8 cellular contexts compared by ENCODE assay signal in genomic region chr13:106533101-106533939, GRCh38. TPM values are rescaled to one million over a fixed set of nuclear protein-coding genes. Genes with fewer than 3 reads are reported as not detected.
DNase-seq lines count a peak whose midpoint lies in the region; ATAC-seq and TF ChIP-seq lines count a peak whose summit lies in the region.

No MANE protein-coding gene starts in this region.

- H3K4me3 ChIP-seq in BLaER1: peak overlapping the region; percentile 94
- peak overlapping the region; percentile 65 for H3K4me3 ChIP-seq in GM23248

- peak; percentile 69 for TF ChIP-seq CTCF in neural crest cell (conservative IDR thresholded peaks at IDR 0.05)

- H4K20me1 ChIP-seq in BLaER1: peaks cover 82% of the 10 kb centered on the region
- H4K20me1 ChIP-seq in GM23248 (ENCODE audit: insufficient read depth): no peaks in the 10 kb centered on the region

- H3K27me3 Mint-ChIP-seq in activated naive CD8-positive, alpha-beta T cell treated with anti-CD3 and anti-CD28 coated beads, Interleukin-2, amount 10 ng/mL, durations not matched to agents 7 days and 5 days: peaks cover 45% of the 10 kb centered on the region
- peaks cover 13% of the 10 kb centered on the region for H3K27me3 Mint-ChIP-seq in neural crest cell (ENCODE audit: low read depth)

- no peaks in the 10 kb centered on the region for H3K79me2 ChIP-seq in GM23248 (ENCODE audit: insufficient read depth)

- H3K27me3 ChIP-seq in BLaER1: no peaks in the 10 kb centered on the region
- no peaks in the 10 kb centered on the region for H3K27me3 ChIP-seq in GM23248 (replicated peaks; ENCODE audit: insufficient read depth)

- DNase-seq in GM23248 (peak; percentile 85), NCI-H526 treated with DMSO at 0.1 percent for 48 hours (lab: John Stamatoyannopoulos, UW) (peak; percentile 86), glomerular visceral epithelial cell (ENCODE audit: extremely low spot score) (peak; percentile 88), neural crest cell (ENCODE audit: low read depth, low spot score) (peak; percentile 81)
- DNase-seq in activated naive CD8-positive, alpha-beta T cell treated with anti-CD3 and anti-CD28 coated beads, Interleukin-2, amount 10 ng/mL, durations not matched to agents 7 days and 5 days: peak; percentile 38

- peaks cover 50% of the 10 kb centered on the region for H3K4me1 ChIP-seq in BLaER1
- H3K4me1 ChIP-seq in GM23248 (ENCODE audit: insufficient read depth): 0 out of 2 replicates have a peak, but pooled peaks cover 8% of the 10 kb centered on the region

- peak overlapping the region; percentile 37 for H3K4me3 Mint-ChIP-seq in activated naive CD8-positive, alpha-beta T cell treated with anti-CD3 and anti-CD28 coated beads, Interleukin-2, amount 10 ng/mL, durations not matched to agents 7 days and 5 days
- H3K4me3 Mint-ChIP-seq in neural crest cell: peak overlapping the region; percentile 96

- H3K4me2 ChIP-seq in BLaER1: peak overlapping the region; percentile 95
- H3K4me2 ChIP-seq in GM23248 (ENCODE audit: unreplicated experiment): peak overlapping the region; percentile 86

- no peaks in the 10 kb centered on the region for H3K9me2 ChIP-seq in GM23248 (ENCODE audit: insufficient read depth)

- ATAC-seq in activated naive CD8-positive, alpha-beta T cell treated with anti-CD3 and anti-CD28 coated beads, Interleukin-2, amount 10 ng/mL, durations not matched to agents 7 days and 5 days (ENCODE audit: low read depth): no peak
- no peak for ATAC-seq in GM18870 (IDR thresholded peaks at IDR 0.05; ENCODE audit: unreplicated experiment)
- ATAC-seq in GM18873 (IDR thresholded peaks at IDR 0.05; ENCODE audit: low FRiP score, unreplicated experiment): no peak

- H3K36me3 Mint-ChIP-seq in activated naive CD8-positive, alpha-beta T cell treated with anti-CD3 and anti-CD28 coated beads, Interleukin-2, amount 10 ng/mL, durations not matched to agents 7 days and 5 days: no peaks in the 10 kb centered on the region
- H3K36me3 Mint-ChIP-seq in neural crest cell (ENCODE audit: low read depth): peaks cover 10% of the 10 kb centered on the region

- H3K27ac Mint-ChIP-seq in activated naive CD8-positive, alpha-beta T cell treated with anti-CD3 and anti-CD28 coated beads, Interleukin-2, amount 10 ng/mL, durations not matched to agents 7 days and 5 days: no peak overlapping the region
- H3K27ac Mint-ChIP-seq in neural crest cell (ENCODE audit: unreplicated experiment): peak overlapping the region; percentile 82

- H3K9me3 ChIP-seq in BLaER1: no peaks in the 10 kb centered on the region
- no peaks in the 10 kb centered on the region for H3K9me3 ChIP-seq in GM23248 (ENCODE audit: low read depth)

- in situ Hi-C loops in GM23248 (cut with MboI): no loop called here

- H3K4me1 Mint-ChIP-seq in activated naive CD8-positive, alpha-beta T cell treated with anti-CD3 and anti-CD28 coated beads, Interleukin-2, amount 10 ng/mL, durations not matched to agents 7 days and 5 days: peaks cover 12% of the 10 kb centered on the region
- peaks cover 61% of the 10 kb centered on the region for H3K4me1 Mint-ChIP-seq in neural crest cell

- H2AFZ ChIP-seq in GM23248: peak overlapping the region; percentile 72

- H3K27ac ChIP-seq in BLaER1: peak overlapping the region; percentile 91
- no peak overlapping the region for H3K27ac ChIP-seq in GM23248

- POLR2A ChIA-PET in activated naive CD8-positive, alpha-beta T cell treated with anti-CD3 and anti-CD28 coated beads, Interleukin-2, amount 10 ng/mL, durations not matched to agents 7 days and 5 days (lab: Charles Lee): no interaction called here

- peaks cover 41% of the 10 kb centered on the region for H3K36me3 ChIP-seq in BLaER1
- no peaks in the 10 kb centered on the region for H3K36me3 ChIP-seq in GM23248 (ENCODE audit: low read depth)

- H3F3A ChIP-seq in GM23248 (ENCODE audit: insufficient read depth): peaks cover 18% of the 10 kb centered on the region

- 7 to 14% methylated on average over 21 to 44 of the region's 44 CpGs for WGBS in GM23248 (ENCODE audit: low coverage in 1 of 2, low lambda C conversion rate in 2 of 2, missing lambda C conversion rate in 2 of 2), 2 experiments

- no peaks in the 10 kb centered on the region for H3K9me3 Mint-ChIP-seq in activated naive CD8-positive, alpha-beta T cell treated with anti-CD3 and anti-CD28 coated beads, Interleukin-2, amount 10 ng/mL, durations not matched to agents 7 days and 5 days
- H3K9me3 Mint-ChIP-seq in neural crest cell: no peaks in the 10 kb centered on the region

- H3K9ac ChIP-seq in BLaER1 (peak overlapping the region; percentile 95), GM23248 (no peak overlapping the region)

RNA-seq across cellular contexts. Expression of gene EFNB2, which starts 2.1 kb away (rescaled TPM):
- 0.43 TPM in 1 of 2 replicates, not detected in the other for total RNA-seq in GM23248 (2014; rRNA removed; shearing (Covaris generic))
- polyA plus RNA-seq in GM23248 (2016; fragmentation: Nextera tagmentation; extraction: Ambion mirVana): 0.05 and 0.06 TPM in 2 replicates
- total RNA-seq in activated naive CD8-positive, alpha-beta T cell treated with anti-CD3 and anti-CD28 coated beads, Interleukin-2, amount 10 ng/mL, durations not matched to agents 7 days and 5 days: under 1 TPM; 0.14 to 0.23 TPM
- total RNA-seq in neural crest cell: 79.4 and 83.1 TPM in 2 replicates

RNA-seq across cellular contexts. Expression of gene ARGLU1, which starts 34.6 kb away (rescaled TPM):
- total RNA-seq in GM23248 (2014; rRNA removed; shearing (Covaris generic)): 38.4 and 55.8 TPM in 2 replicates
- 51.2 and 61.5 TPM in 2 replicates for polyA plus RNA-seq in GM23248 (2016; fragmentation: Nextera tagmentation; extraction: Ambion mirVana)
- 100 to 1,000 TPM; 171 to 173 TPM for total RNA-seq in activated naive CD8-positive, alpha-beta T cell treated with anti-CD3 and anti-CD28 coated beads, Interleukin-2, amount 10 ng/mL, durations not matched to agents 7 days and 5 days
- 142 and 148 TPM in 2 replicates for total RNA-seq in neural crest cell

Comparison
In these comparisons a context has a peak if more than half of its experiments do, and no peak if none do; other contexts are left out.
1. DNase-seq: peak in every context shown above with its lines; median percentile 88 in glomerular visceral epithelial cell; 86 in NCI-H526 treated with DMSO at 0.1 percent for 48 hours; 85 in GM23248; 81 in neural crest cell; 38 in activated naive CD8-positive, alpha-beta T cell treated with anti-CD3 and anti-CD28 coated beads, Interleukin-2, amount 10 ng/mL, durations not matched to agents 7 days and 5 days.
2. RNA of gene EFNB2, which starts 2.1 kb away (total RNA-seq): 79.4 to 83.1 TPM in neural crest cell; 0.43 TPM in GM23248 and 0.14 to 0.23 TPM in activated naive CD8-positive, alpha-beta T cell treated with anti-CD3 and anti-CD28 coated beads, Interleukin-2, amount 10 ng/mL, durations not matched to agents 7 days and 5 days; every median in the first group is over 10 times any median in the second.